Comparison of ENCODE assay signal across 9 cellular contexts in genomic region chr1:25798666-25799345, GRCh38. TPM values are rescaled to one million over a fixed set of nuclear protein-coding genes. Genes with fewer than 3 reads are reported as not detected.
DNase-seq lines count a peak whose midpoint lies in the region; ATAC-seq, FAIRE-seq and TF ChIP-seq lines count a peak whose summit lies in the region.
"Had no signal": no experiment of that assay in that cellular context is flagged by ENCODE, and none has a peak within 500 bp of the region (broad histone marks: within the 10 kb centered on the region; RNA-seq: fewer than 3 reads in every experiment).

No MANE protein-coding gene starts in this region.

- no peaks in the 10 kb centered on the region for H3K9me3 Mint-ChIP-seq in nephron progenitor cell

- H3K27me3 Mint-ChIP-seq in nephron progenitor cell (ENCODE audit: low read depth, poor library complexity): peaks cover 38% of the 10 kb centered on the region

- H3K9ac ChIP-seq in HepG2 (ENCODE audit: insufficient read depth, low read depth, low read length): no peak overlapping the region

- H3K36me3 ChIP-seq in HepG2 (replicated peaks in 1 of 2; ENCODE audit: control insufficient read depth in 1 of 2, insufficient read depth in 2 of 2, low read length in 2 of 2) (no peaks in the 10 kb centered on the region), right lobe of liver (no peaks in the 10 kb centered on the region), vagina (no peaks in the 10 kb centered on the region)
- H3K36me3 ChIP-seq: MG63 had no signal

- no peak for TF ChIP-seq POLR2A in HepG2 (IDR thresholded peaks at IDR 0.05; ENCODE audit: insufficient read depth in 1 of 2, low read depth in 2 of 2, low read length in 2 of 2)
- TF ChIP-seq POLR2A in right lobe of liver (IDR thresholded peaks at IDR 0.05): no peak
- no peak for TF ChIP-seq POLR2A in vagina (IDR thresholded peaks at IDR 0.05)

- TF ChIP-seq RAD21 in HepG2 (CRISPR knock-in tag; IDR thresholded peaks at IDR 0.05): no peak

- H3K4me3 ChIP-seq in HepG2 (replicated peaks in 1 of 3; ENCODE audit: insufficient read depth in 1 of 3, low read depth in 2 of 3, low read length in 3 of 3) (no peak overlapping the region), right lobe of liver (no peak overlapping the region), coronary artery (no peak overlapping the region), vagina (no peak overlapping the region)

- no peak for FAIRE-seq in HepG2 (lab: Jason Lieb, UNC)

- H3K27ac ChIP-seq in HepG2 (ENCODE audit: extremely low read length, insufficient read depth, low read length): no peak overlapping the region
- H3K27ac ChIP-seq in right lobe of liver: no peak overlapping the region
- H3K27ac ChIP-seq in coronary artery: peak overlapping the region; percentile 76 to 95
- peak overlapping the region; percentile 83 for H3K27ac ChIP-seq in vagina

- H3K4me1 Mint-ChIP-seq in nephron progenitor cell: peaks cover 61% of the 10 kb centered on the region

- intact Hi-C loops in HepG2 (cut with micrococcal nuclease; ENCODE audit: unreplicated experiment): loop anchor here (5.0 kb wide), 2 partner anchors 42 to 182 kb away; partner anchors contain the start of gene MAN1C1
- intact Hi-C loops in right lobe of liver (cut with DNase I): loop anchor here (10.0 kb wide), 1 partner anchor 184 kb away; the partner anchor contains the start of gene MAN1C1 (in 2 of the 2)
- intact Hi-C loops in vagina (cut with DNase I): loop anchor here (5.0 to 10.0 kb wide), 2 partner anchors 104 to 192 kb away; no protein-coding TSS in a partner anchor

- no peak for TF ChIP-seq CTCF in HepG2 (CRISPR knock-in tag; IDR thresholded peaks at IDR 0.05)
- no peak for TF ChIP-seq CTCF in right lobe of liver (IDR thresholded peaks at IDR 0.05)
- no peak for TF ChIP-seq CTCF in coronary artery (IDR thresholded peaks at IDR 0.05)
- no peak for TF ChIP-seq CTCF in nephron progenitor cell (IDR thresholded peaks at IDR 0.05)
- no peak for TF ChIP-seq CTCF in vagina (IDR thresholded peaks at IDR 0.05)
- no peak for TF ChIP-seq CTCF in GM20000 (IDR thresholded peaks at IDR 0.05; ENCODE audit: extremely low read depth, missing control alignments)
- no peak for TF ChIP-seq CTCF in omental fat pad (IDR thresholded peaks at IDR 0.05)

- no TSS peak for BruUV-seq in HepG2 (replicated peaks; lab: Mats Ljungman, UMichigan)

- TF ChIP-seq EP300 in HepG2 (IDR thresholded peaks at IDR 0.05; ENCODE audit: low read depth in 2 of 2, low read length in 2 of 2) (no peak), HepG2 (CRISPR knock-in tag; IDR thresholded peaks at IDR 0.05; ENCODE audit: borderline replicate concordance) (no peak)

- H4K20me1 ChIP-seq in HepG2 (ENCODE audit: insufficient read depth, low read length): no peaks in the 10 kb centered on the region

- peak overlapping the region; percentile 76 for H3K4me3 Mint-ChIP-seq in nephron progenitor cell

- H3K27me3 ChIP-seq in HepG2 (ENCODE audit: control insufficient read depth in 1 of 2, insufficient read depth in 2 of 2, low read length in 2 of 2) (peaks cover 0 to 17% of the 10 kb centered on the region in 2 experiments; a peak in 2 of 5 replicates), right lobe of liver (no peaks in the 10 kb centered on the region), vagina (no peaks in the 10 kb centered on the region)
- H3K27me3 ChIP-seq: MG63 had no signal

- 0% methylated on average over 4 of the region's 8 CpGs for WGBS in HepG2 (ENCODE audit: low lambda C conversion rate)
- 54% methylated on average over 5 of the region's 8 CpGs for WGBS in right lobe of liver (ENCODE audit: insufficient coverage, low coverage, low lambda C conversion rate, missing lambda C conversion rate)

- DNase-seq in HepG2 (ENCODE audit: low spot score) (no peak), right lobe of liver (no peak), coronary artery (ENCODE audit: low spot score) (no peak), nephron progenitor cell (no peak), vagina (ENCODE audit: extremely low spot score in 2 of 2) (no peak), GM20000 (ENCODE audit: low spot score) (no peak), omental fat pad (ENCODE audit: low spot score) (no peak), NCI-H1930 (lab: John Stamatoyannopoulos, UW) (no peak)

- no peaks in the 10 kb centered on the region for H3K79me2 ChIP-seq in HepG2 (ENCODE audit: insufficient read depth, low read length)

- ATAC-seq in HepG2 (no peak), right lobe of liver (no peak), omental fat pad (ENCODE audit: low FRiP score) (no peak)

- no peak overlapping the region for H3K27ac Mint-ChIP-seq in nephron progenitor cell

- CTCF ChIA-PET in HepG2 (lab: Yijun Ruan, JAX; ENCODE audit: low intra/inter-chr PET ratio, low total read pairs): no interaction called here

- H3K4me1 ChIP-seq in HepG2 (ENCODE audit: insufficient read depth, low read length) (peaks cover 26% of the 10 kb centered on the region), right lobe of liver (peaks cover 0 to 10% (median 0%) of the 10 kb centered on the region in 4 donors), vagina (peaks cover 62% of the 10 kb centered on the region)

- POLR2A ChIA-PET in HepG2 (lab: Yijun Ruan, JAX): interaction anchor here (1.1 kb wide), 1 partner anchor 25 kb away, joined by 3 read pairs; no protein-coding TSS in a partner anchor

- no peak overlapping the region for H2AFZ ChIP-seq in HepG2 (ENCODE audit: low read length)

- in situ Hi-C loops in HepG2 (cut with HindIII; ENCODE audit: extremely low pct_ligation_motif_present, low pct_unique_long_range_greater_than_20kb): loop anchor here (5.0 kb wide), 1 partner anchor 42 kb away; no protein-coding TSS in a partner anchor

- H3K9me3 ChIP-seq in HepG2 (ENCODE audit: low read length) (no peaks in the 10 kb centered on the region), right lobe of liver (no peaks in the 10 kb centered on the region), vagina (no peaks in the 10 kb centered on the region)
- H3K9me3 ChIP-seq: MG63 had no signal

- peak overlapping the region; percentile 76; the same call in 1 of the 2 replicates for H3K4me2 ChIP-seq in HepG2 (ENCODE audit: low read depth, low read length)

- H3K36me3 Mint-ChIP-seq in nephron progenitor cell (ENCODE audit: low read depth): no peaks in the 10 kb centered on the region

TF ChIP-seq in HepG2, 621 proteins besides CTCF, POLR2A, EP300 and RAD21 (continues in another document):
- TF ChIP-seq SETDB1 (CRISPR knock-in tag; IDR thresholded peaks at IDR 0.05; ENCODE audit: borderline replicate concordance) (no peak), ZNF589 (CRISPR knock-in tag; conservative IDR thresholded peaks at IDR 0.05) (no peak), ZNF264 (CRISPR knock-in tag; IDR thresholded peaks at IDR 0.05) (no peak)

RNA-seq across cellular contexts. Expression of gene SELENON, which starts 1.2 kb away (rescaled TPM):
- total RNA-seq in HepG2 (2016; rRNA removed; fragmentation: Illumina TruSeq; extraction: Trizol) (3.4 and 3.8 TPM in 2 replicates), right lobe of liver (10 to 100 TPM; 11.9 to 21.8 (median 17.8) TPM), vagina (39.0 TPM), omental fat pad (10 to 100 TPM; 26.0 to 57.3 (median 53.6) TPM)
- total RNA-seq in HepG2 (2016; cell fraction: cytosol; rRNA removed; fragmentation: Illumina TruSeq; extraction: Trizol; ENCODE audit: low read depth): 1.4 and 1.6 TPM in 2 replicates
- 2.6 and 3.9 TPM in 2 replicates for total RNA-seq in HepG2 (2016; cell fraction: insoluble cytoplasmic fraction; rRNA removed; fragmentation: Illumina TruSeq; extraction: Trizol)
- 5.9 and 6.0 TPM in 2 replicates for total RNA-seq in HepG2 (2016; cell fraction: membrane; rRNA removed; fragmentation: Illumina TruSeq; extraction: Trizol)
- total RNA-seq in HepG2 (2016; cell fraction: nucleus; rRNA removed; fragmentation: Illumina TruSeq; extraction: Trizol): 6.6 and 8.7 TPM in 2 replicates
- polyA plus RNA-seq in HepG2 (2011; rRNA removed): 8.0 and 8.9 TPM in 2 replicates
- 9.0 and 9.2 TPM in 2 replicates for polyA plus RNA-seq in HepG2 (2011; cell fraction: cytosol; rRNA removed)
- polyA plus RNA-seq in HepG2 (2011; cell fraction: nucleus; rRNA removed): 13.1 and 15.6 TPM in 2 replicates
- polyA plus RNA-seq in HepG2 (2012): 10.5 and 11.5 TPM in 2 replicates
- polyA plus RNA-seq in HepG2 (2016; cell fraction: cytosol; fragmentation: Illumina TruSeq; extraction: Trizol; ENCODE audit: low read depth): 3.5 and 4.0 TPM in 2 replicates
- 8.8 and 12.5 TPM in 2 replicates for polyA plus RNA-seq in HepG2 (2016; cell fraction: insoluble cytoplasmic fraction; fragmentation: Illumina TruSeq; extraction: Trizol; ENCODE audit: low read depth)
- polyA plus RNA-seq in HepG2 (2016; cell fraction: membrane; fragmentation: Illumina TruSeq; extraction: Trizol; ENCODE audit: low read depth): 12.1 and 12.7 TPM in 2 replicates
- polyA plus RNA-seq in HepG2 (2016; cell fraction: nucleus; fragmentation: Illumina TruSeq; extraction: Trizol; ENCODE audit: insufficient read depth, low read depth): 27.6 and 29.1 TPM in 2 replicates
- 10.4 TPM in 2 replicates for polyA minus RNA-seq in HepG2 (2011; rRNA and poly(A)+ RNA removed; ENCODE audit: low replicate concordance)
- polyA minus RNA-seq in HepG2 (2011; cell fraction: cytosol; rRNA and poly(A)+ RNA removed): 8.1 and 8.3 TPM in 2 replicates
- polyA minus RNA-seq in HepG2 (2011; cell fraction: nucleus; rRNA and poly(A)+ RNA removed): 3.1 and 5.0 TPM in 2 replicates

RNA-seq across cellular contexts. Expression of gene MTFR1L, which starts 20.9 kb away (rescaled TPM):
- total RNA-seq in HepG2 (2016; rRNA removed; fragmentation: Illumina TruSeq; extraction: Trizol) (38.0 and 47.5 TPM in 2 replicates), right lobe of liver (10 to 100 TPM; 30.8 to 48.9 (median 43.3) TPM), vagina (55.7 TPM), omental fat pad (10 to 100 TPM; 40.8 to 84.2 (median 61.3) TPM)
- total RNA-seq in HepG2 (2016; cell fraction: cytosol; rRNA removed; fragmentation: Illumina TruSeq; extraction: Trizol; ENCODE audit: low read depth): 28.2 and 30.9 TPM in 2 replicates
- total RNA-seq in HepG2 (2016; cell fraction: insoluble cytoplasmic fraction; rRNA removed; fragmentation: Illumina TruSeq; extraction: Trizol): 40.1 and 47.2 TPM in 2 replicates
- 56.8 and 65.1 TPM in 2 replicates for total RNA-seq in HepG2 (2016; cell fraction: membrane; rRNA removed; fragmentation: Illumina TruSeq; extraction: Trizol)
- 25.8 and 26.4 TPM in 2 replicates for total RNA-seq in HepG2 (2016; cell fraction: nucleus; rRNA removed; fragmentation: Illumina TruSeq; extraction: Trizol)
- 55.7 and 68.1 TPM in 2 replicates for polyA plus RNA-seq in HepG2 (2011; rRNA removed)
- 36.1 and 44.8 TPM in 2 replicates for polyA plus RNA-seq in HepG2 (2011; cell fraction: cytosol; rRNA removed)
- 196 and 210 TPM in 2 replicates for polyA plus RNA-seq in HepG2 (2011; cell fraction: nucleus; rRNA removed)
- polyA plus RNA-seq in HepG2 (2012): 39.2 and 42.0 TPM in 2 replicates
- polyA plus RNA-seq in HepG2 (2016; cell fraction: cytosol; fragmentation: Illumina TruSeq; extraction: Trizol; ENCODE audit: low read depth): 28.1 and 35.4 TPM in 2 replicates
- polyA plus RNA-seq in HepG2 (2016; cell fraction: insoluble cytoplasmic fraction; fragmentation: Illumina TruSeq; extraction: Trizol; ENCODE audit: low read depth): 45.3 and 52.8 TPM in 2 replicates
- polyA plus RNA-seq in HepG2 (2016; cell fraction: membrane; fragmentation: Illumina TruSeq; extraction: Trizol; ENCODE audit: low read depth): 52.1 and 54.5 TPM in 2 replicates
- polyA plus RNA-seq in HepG2 (2016; cell fraction: nucleus; fragmentation: Illumina TruSeq; extraction: Trizol; ENCODE audit: insufficient read depth, low read depth): 60.6 and 65.4 TPM in 2 replicates
- 29.8 and 53.8 TPM in 2 replicates for polyA minus RNA-seq in HepG2 (2011; rRNA and poly(A)+ RNA removed; ENCODE audit: low replicate concordance)
- polyA minus RNA-seq in HepG2 (2011; cell fraction: cytosol; rRNA and poly(A)+ RNA removed): 18.0 and 18.1 TPM in 2 replicates
- 23.8 and 32.3 TPM in 2 replicates for polyA minus RNA-seq in HepG2 (2011; cell fraction: nucleus; rRNA and poly(A)+ RNA removed)

Comparison
In these comparisons a context has a peak if more than half of its experiments do, and no peak if none do; other contexts are left out.
1. H3K27ac ChIP-seq: peak in coronary artery (2 of 2) and vagina (single experiment); none in HepG2 (single experiment) and right lobe of liver (0 of 3).